In the genomic region with DNA sequence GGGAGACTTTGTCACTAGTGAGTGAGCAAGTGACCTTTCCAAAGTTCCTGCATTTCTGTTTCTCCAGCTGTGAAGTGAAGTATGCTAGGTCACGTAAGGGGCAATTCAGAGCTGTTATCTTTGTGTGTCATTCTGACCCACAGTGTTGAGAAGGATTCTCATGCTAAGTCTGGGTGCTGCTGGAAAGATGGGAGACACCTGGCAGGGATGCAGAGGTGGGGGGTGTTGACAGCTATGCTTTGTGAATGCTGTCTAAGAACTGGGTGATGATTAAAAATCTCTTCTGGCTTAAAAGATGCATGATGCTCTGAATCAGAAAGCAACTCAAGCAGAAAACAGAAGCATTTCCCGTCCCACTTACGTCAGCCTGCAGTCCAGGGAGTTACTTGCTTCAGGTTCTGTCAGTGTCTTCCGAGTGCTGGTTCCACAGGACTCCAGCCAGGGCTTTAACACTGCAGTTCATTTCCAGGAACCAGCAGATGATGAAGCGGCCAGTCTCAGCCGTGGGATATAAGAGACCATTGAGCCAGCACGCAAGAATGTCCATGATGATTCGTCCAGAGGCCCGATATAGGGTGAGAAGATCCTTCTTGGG, we compare ENCODE assay signal across 14 cellular contexts. TPM values are rescaled to one million over a fixed set of nuclear protein-coding genes. Genes with fewer than 3 reads are reported as not detected.
DNase-seq lines count a peak whose midpoint lies in the region; ATAC-seq and TF ChIP-seq lines count a peak whose summit lies in the region.
"Had no signal": no experiment of that assay in that cellular context is flagged by ENCODE, and none has a peak within 500 bp of the region (broad histone marks: within the 10 kb centered on the region; RNA-seq: fewer than 3 reads in every experiment).

No MANE protein-coding gene starts in this region.

- peak overlapping the region; percentile 20 for H3K27ac Mint-ChIP-seq in activated CD4-positive, alpha-beta memory T cell treated with anti-CD3 and anti-CD28 coated beads for 36 hours
- no peak overlapping the region for H3K27ac Mint-ChIP-seq in activated CD4-positive, alpha-beta memory T cell treated with anti-CD3 and anti-CD28 coated beads, Interleukin-2, amount 10 ng/mL, durations not matched to agents 7 days and 5 days
- peak overlapping the region; percentile 39 for H3K27ac Mint-ChIP-seq in osteocyte (ENCODE audit: unreplicated experiment)

- DNase-seq in activated CD4-positive, alpha-beta memory T cell treated with anti-CD3 and anti-CD28 coated beads for 36 hours, result no peak
- DNase-seq in activated CD4-positive, alpha-beta memory T cell treated with anti-CD3 and anti-CD28 coated beads, Interleukin-2, amount 10 ng/mL, durations not matched to agents 7 days and 5 days, result no peak
- DNase-seq in NCI-H146 (lab: John Stamatoyannopoulos, UW) (peak; percentile 57), epithelial cell of proximal tubule (ENCODE audit: low read depth) (peak; percentile 61), osteocyte (ENCODE audit: extremely low spot score, unreplicated experiment) (no peak), NCI-H2227 (lab: John Stamatoyannopoulos, UW; ENCODE audit: unreplicated experiment) (no peak), tibial nerve (ENCODE audit: low spot score in 2 of 2) (no peak)
- DNase-seq: activated CD4-positive, alpha-beta T cell treated with anti-CD3 and anti-CD28 coated beads for 48 hours; activated gamma-delta T cell; DND-41; KBM-7; SW 1271 had no signal

- H3K9me3 Mint-ChIP-seq in activated CD4-positive, alpha-beta memory T cell treated with anti-CD3 and anti-CD28 coated beads for 36 hours, result no peaks in the 10 kb centered on the region
- H3K9me3 Mint-ChIP-seq in activated CD4-positive, alpha-beta memory T cell treated with anti-CD3 and anti-CD28 coated beads, Interleukin-2, amount 10 ng/mL, durations not matched to agents 7 days and 5 days, result no peaks in the 10 kb centered on the region
- no peaks in the 10 kb centered on the region for H3K9me3 Mint-ChIP-seq in osteocyte (ENCODE audit: unreplicated experiment)

- no peak for TF ChIP-seq POLR2A in tibial nerve (IDR thresholded peaks at IDR 0.05)

- no peaks in the 10 kb centered on the region for H3K9me3 ChIP-seq in tibial nerve
- H3K9me3 ChIP-seq: neutrophil had no signal

- H3K36me3 ChIP-seq in tibial nerve, result peaks cover 0 to 63% (median 9%) of the 10 kb centered on the region in 3 donors

- CTCF ChIA-PET in activated CD4-positive, alpha-beta memory T cell treated with anti-CD3 and anti-CD28 coated beads for 36 hours (lab: Charles Lee), result no interaction called here
- CTCF ChIA-PET in activated CD4-positive, alpha-beta memory T cell treated with anti-CD3 and anti-CD28 coated beads, Interleukin-2, amount 10 ng/mL, durations not matched to agents 7 days and 5 days (lab: Charles Lee), result interaction anchor here (1.6 kb wide), 1 partner anchor 10 kb away, joined by 3 read pairs; no protein-coding TSS in a partner anchor

- POLR2A ChIA-PET in activated CD4-positive, alpha-beta memory T cell treated with anti-CD3 and anti-CD28 coated beads for 36 hours (lab: Charles Lee), result interaction anchor here (0.6 to 1.3 kb wide), 2 partner anchors 22 to 25 kb away, joined by 3 read pairs; no protein-coding TSS in a partner anchor
- POLR2A ChIA-PET in activated CD4-positive, alpha-beta memory T cell treated with anti-CD3 and anti-CD28 coated beads, Interleukin-2, amount 10 ng/mL, durations not matched to agents 7 days and 5 days (lab: Charles Lee), result no interaction called here

- H3K4me3 ChIP-seq in epithelial cell of proximal tubule (ENCODE audit: low read depth, low read length) (no peak overlapping the region), tibial nerve (no peak overlapping the region)

- no peak for TF ChIP-seq EP300 in tibial nerve (IDR thresholded peaks at IDR 0.05)

- no peaks in the 10 kb centered on the region for H3K4me1 ChIP-seq in tibial nerve

- no peak overlapping the region for H3K27ac ChIP-seq in tibial nerve
- H3K27ac ChIP-seq: neutrophil had no signal

- TF ChIP-seq CTCF in epithelial cell of proximal tubule (conservative IDR thresholded peaks at IDR 0.05; ENCODE audit: low read depth, low read length) (no peak), osteocyte (IDR thresholded peaks at IDR 0.05) (no peak), tibial nerve (IDR thresholded peaks at IDR 0.05) (no peak)

- 80 to 84% methylated on average over 9 of the region's 9 CpGs for WGBS in tibial nerve, 2 donors

- H3K4me1 Mint-ChIP-seq in activated CD4-positive, alpha-beta memory T cell treated with anti-CD3 and anti-CD28 coated beads for 36 hours (ENCODE audit: low read depth), result peaks cover 28% of the 10 kb centered on the region
- peaks cover 19% of the 10 kb centered on the region for H3K4me1 Mint-ChIP-seq in activated CD4-positive, alpha-beta memory T cell treated with anti-CD3 and anti-CD28 coated beads, Interleukin-2, amount 10 ng/mL, durations not matched to agents 7 days and 5 days
- H3K4me1 Mint-ChIP-seq in osteocyte (ENCODE audit: unreplicated experiment), result peaks cover 20% of the 10 kb centered on the region

- H3K27me3 Mint-ChIP-seq in activated CD4-positive, alpha-beta memory T cell treated with anti-CD3 and anti-CD28 coated beads for 36 hours, result no peaks in the 10 kb centered on the region
- H3K27me3 Mint-ChIP-seq in activated CD4-positive, alpha-beta memory T cell treated with anti-CD3 and anti-CD28 coated beads, Interleukin-2, amount 10 ng/mL, durations not matched to agents 7 days and 5 days, result no peaks in the 10 kb centered on the region
- H3K27me3 Mint-ChIP-seq in osteocyte (ENCODE audit: unreplicated experiment), result no peaks in the 10 kb centered on the region

- no peaks in the 10 kb centered on the region for H3K27me3 ChIP-seq in tibial nerve
- H3K27me3 ChIP-seq: neutrophil had no signal

- H3K4me3 Mint-ChIP-seq in activated CD4-positive, alpha-beta memory T cell treated with anti-CD3 and anti-CD28 coated beads for 36 hours, result no peak overlapping the region
- no peak overlapping the region for H3K4me3 Mint-ChIP-seq in activated CD4-positive, alpha-beta memory T cell treated with anti-CD3 and anti-CD28 coated beads, Interleukin-2, amount 10 ng/mL, durations not matched to agents 7 days and 5 days
- no peak overlapping the region for H3K4me3 Mint-ChIP-seq in osteocyte (ENCODE audit: unreplicated experiment)

- ATAC-seq in GM21529 (IDR thresholded peaks at IDR 0.05; ENCODE audit: unreplicated experiment), result no peak

- H3K36me3 Mint-ChIP-seq in activated CD4-positive, alpha-beta memory T cell treated with anti-CD3 and anti-CD28 coated beads for 36 hours, result peaks cover 48% of the 10 kb centered on the region
- H3K36me3 Mint-ChIP-seq in activated CD4-positive, alpha-beta memory T cell treated with anti-CD3 and anti-CD28 coated beads, Interleukin-2, amount 10 ng/mL, durations not matched to agents 7 days and 5 days (ENCODE audit: low read depth), result peaks cover 43% of the 10 kb centered on the region
- H3K36me3 Mint-ChIP-seq in osteocyte (ENCODE audit: unreplicated experiment), result peaks cover 12% of the 10 kb centered on the region

- intact Hi-C loops in activated CD4-positive, alpha-beta memory T cell treated with anti-CD3 and anti-CD28 coated beads for 36 hours (cut with micrococcal nuclease), result no loop called here

RNA-seq across cellular contexts. Expression of a gene that starts 30.9 kb away (rescaled TPM):
- 100 to 1,000 TPM; 141 to 147 TPM for total RNA-seq in activated CD4-positive, alpha-beta memory T cell treated with anti-CD3 and anti-CD28 coated beads for 36 hours
- 100 to 1,000 TPM; 113 to 118 TPM for total RNA-seq in activated CD4-positive, alpha-beta memory T cell treated with anti-CD3 and anti-CD28 coated beads, Interleukin-2, amount 10 ng/mL, durations not matched to agents 7 days and 5 days
- total RNA-seq in epithelial cell of proximal tubule (20.7 and 34.2 TPM in 2 replicates), osteocyte (76.8 and 79.6 TPM in 2 replicates), tibial nerve (100 to 1,000 TPM; 108 to 194 (median 138) TPM)

RNA-seq across cellular contexts. Expression of a gene that starts 49.7 kb away (rescaled TPM):
- total RNA-seq in activated CD4-positive, alpha-beta memory T cell treated with anti-CD3 and anti-CD28 coated beads for 36 hours, result 10 to 100 TPM; 38.9 to 39.4 TPM
- total RNA-seq in activated CD4-positive, alpha-beta memory T cell treated with anti-CD3 and anti-CD28 coated beads, Interleukin-2, amount 10 ng/mL, durations not matched to agents 7 days and 5 days, result 10 to 100 TPM; 23.1 to 23.4 TPM
- total RNA-seq in epithelial cell of proximal tubule, result 19.0 and 22.8 TPM in 2 replicates
- total RNA-seq in osteocyte, result 28.8 and 30.4 TPM in 2 replicates
- total RNA-seq in tibial nerve, result 10 to 100 TPM; 27.3 to 32.9 (median 31.7) TPM

Comparison
In these comparisons a context has a peak if more than half of its experiments do, and no peak if none do; other contexts are left out.
1. DNase-seq: peak in NCI-H146 (single experiment) and epithelial cell of proximal tubule (single experiment); none in activated CD4-positive, alpha-beta memory T cell treated with anti-CD3 and anti-CD28 coated beads for 36 hours (single experiment), activated CD4-positive, alpha-beta memory T cell treated with anti-CD3 and anti-CD28 coated beads, Interleukin-2, amount 10 ng/mL, durations not matched to agents 7 days and 5 days (single experiment), osteocyte (single experiment), NCI-H2227 (single experiment) and tibial nerve (0 of 2).